In genomic region chr6:52491203-52492069, GRCh38 we compare ENCODE assay signal across 11 cellular contexts.
DNase-seq lines count a peak whose midpoint lies in the region; ATAC-seq, FAIRE-seq and TF ChIP-seq lines count a peak whose summit lies in the region.
"Had no signal": no experiment of that assay in that cellular context is flagged by ENCODE, and none has a peak within 500 bp of the region (broad histone marks: within the 10 kb centered on the region; RNA-seq: fewer than 3 reads in every experiment).

No MANE protein-coding gene starts in this region.

- no peak overlapping the region for H3K4me3 ChIP-seq in coronary artery
- H3K4me3 ChIP-seq: cardiac muscle cell had no signal

- no peak for FAIRE-seq in RCC 7860 (lab: Jason Lieb, UNC)

- DNase-seq in iris pigment epithelial cell (ENCODE audit: low read depth) (peak; percentile 54), superior temporal gyrus (ENCODE audit: extremely low spot score) (no peak), left ventricle myocardium superior (no peak), coronary artery (ENCODE audit: low spot score) (no peak), RCC 7860 (ENCODE audit: low spot score) (no peak)
- DNase-seq: left cardiac atrium had no signal

- intact Hi-C loops in left ventricle myocardium superior (cut with micrococcal nuclease) = loop anchor here (5.0 kb wide), 1 partner anchor 69 kb away; the partner anchor contains the start of gene EFHC1

- peak; percentile 24 for TF ChIP-seq POLR2A in GM15510 (IDR thresholded peaks at IDR 0.05; ENCODE audit: borderline replicate concordance, extremely low read depth, insufficient read length)

- ATAC-seq in GM21526 (IDR thresholded peaks at IDR 0.05; ENCODE audit: low FRiP score, unreplicated experiment) (peak; percentile 63), HG03469 (IDR thresholded peaks at IDR 0.05; ENCODE audit: unreplicated experiment) (peak; percentile 35), left ventricle myocardium superior (no peak)
- ATAC-seq: left cardiac atrium, WTC11 had no signal

- TF ChIP-seq CTCF in coronary artery (IDR thresholded peaks at IDR 0.05) = no peak

- no peak overlapping the region for H3K27ac ChIP-seq in coronary artery
- H3K27ac ChIP-seq: cardiac muscle cell had no signal
